10 cellular contexts compared by ENCODE assay signal in genomic region chr11:35303596-35304392, GRCh38.
DNase-seq lines count a peak whose midpoint lies in the region; ATAC-seq and TF ChIP-seq lines count a peak whose summit lies in the region.
"Had no signal": no experiment of that assay in that cellular context is flagged by ENCODE, and none has a peak within 500 bp of the region (broad histone marks: within the 10 kb centered on the region; RNA-seq: fewer than 3 reads in every experiment).

No MANE protein-coding gene starts in this region.

- H3K4me3 Mint-ChIP-seq in GM23338, result no peak overlapping the region
- H3K4me3 Mint-ChIP-seq: CD8-positive, alpha-beta memory T cell had no signal

- CTCF ChIA-PET in AG04450 (lab: Charles Lee), result interaction anchor here (0.6 to 2.9 kb wide), 4 partner anchors 11 to 269 kb away, joined by 3 to 14 read pairs (median 8); no protein-coding TSS in a partner anchor

- POLR2A ChIA-PET in AG04450 (lab: Yijun Ruan, JAX), result interaction anchor here (1.0 kb wide), 1 partner anchor 34 kb away, joined by 3 read pairs; no protein-coding TSS in a partner anchor

- no peaks in the 10 kb centered on the region for H3F3A ChIP-seq in GM23338 (replicated peaks; ENCODE audit: low read depth)

- H3K4me3 ChIP-seq in AG04450 (ENCODE audit: low read depth, low read length), result no peak overlapping the region
- H3K4me3 ChIP-seq in NB4 (ENCODE audit: low read depth, low read length), result no peak overlapping the region
- H3K4me3 ChIP-seq in mucosa of rectum (ENCODE audit: low read length in 2 of 2), result no peak overlapping the region
- H3K4me3 ChIP-seq in GM23338, result no peak overlapping the region

- H3K79me2 ChIP-seq in GM23338 (replicated peaks; ENCODE audit: insufficient read depth), result no peaks in the 10 kb centered on the region

- no peaks in the 10 kb centered on the region for H3K9me3 Mint-ChIP-seq in GM23338
- H3K9me3 Mint-ChIP-seq: CD8-positive, alpha-beta memory T cell had no signal

- H3K27me3 ChIP-seq in AG04450 (ENCODE audit: control insufficient read depth, insufficient read depth, low read length) (no peaks in the 10 kb centered on the region), mucosa of rectum (ENCODE audit: control insufficient read depth in 2 of 2, insufficient read depth in 2 of 2, low read length in 2 of 2) (no peaks in the 10 kb centered on the region), GM23338 (ENCODE audit: insufficient read depth) (no peaks in the 10 kb centered on the region)

- TF ChIP-seq POLR2A in NB4 (IDR thresholded peaks at IDR 0.05; ENCODE audit: extremely low read depth, insufficient read length), result no peak

- DNase-seq in AG04450 (ENCODE audit: low read depth, low spot score) (no peak), NB4 (ENCODE audit: low read depth) (peak; percentile 10), epithelial cell of prostate (ENCODE audit: low read depth, low spot score) (no peak), islet precursor cell (no peak), NCI-H1417 (lab: John Stamatoyannopoulos, UW) (no peak), GM23338 (ENCODE audit: low spot score) (no peak)
- no peak for DNase-seq in stimulated activated naive CD4-positive, alpha-beta T cell (lab: John Stamatoyannopoulos, UW)
- DNase-seq: CD8-positive, alpha-beta memory T cell; SK-N-SH had no signal

- no peaks in the 10 kb centered on the region; the same call in 1 of the 2 replicates for H4K20me1 ChIP-seq in GM23338 (replicated peaks; ENCODE audit: insufficient read depth)

- no peaks in the 10 kb centered on the region for H3K36me3 Mint-ChIP-seq in GM23338 (ENCODE audit: low read depth)

- H3K4me2 ChIP-seq in GM23338, result no peak overlapping the region
- H3K4me2 ChIP-seq: SK-N-SH had no signal

- TF ChIP-seq CTCF in AG04450 (IDR thresholded peaks at IDR 0.05; ENCODE audit: low read depth, low read length) (no peak), NB4 (IDR thresholded peaks at IDR 0.05; ENCODE audit: low read depth, low read length) (no peak), GM23338 (conservative IDR thresholded peaks at IDR 0.05; ENCODE audit: low read depth in 2 of 2) (no peak)

- no peaks in the 10 kb centered on the region for H3K9me2 ChIP-seq in GM23338 (ENCODE audit: insufficient read depth)
- H3K9me2 ChIP-seq: SK-N-SH had no signal

- H3K36me3 ChIP-seq in mucosa of rectum (ENCODE audit: control insufficient read depth in 2 of 2, insufficient read depth in 2 of 2, low read length in 2 of 2) (no peaks in the 10 kb centered on the region), GM23338 (ENCODE audit: insufficient read depth) (no peaks in the 10 kb centered on the region)

- no peaks in the 10 kb centered on the region for H3K9me3 ChIP-seq in AG04450 (ENCODE audit: control insufficient read depth, insufficient read depth, low read length)
- H3K9me3 ChIP-seq in mucosa of rectum (ENCODE audit: control insufficient read depth in 2 of 2, low read length in 2 of 2), result no peaks in the 10 kb centered on the region
- H3K9me3 ChIP-seq: SK-N-SH had no signal

- H2AFZ ChIP-seq in GM23338, result no peak overlapping the region

- peaks cover 3% of the 10 kb centered on the region for H3K27me3 Mint-ChIP-seq in GM23338 (ENCODE audit: insufficient read depth, low read depth, poor library complexity)

- H3K4me1 ChIP-seq in mucosa of rectum (ENCODE audit: control insufficient read depth in 2 of 2, insufficient read depth in 2 of 2, low read length in 2 of 2) (peaks cover 0 to 5% of the 10 kb centered on the region in 2 donors), GM23338 (ENCODE audit: insufficient read depth) (no peaks in the 10 kb centered on the region)

- no peak for ATAC-seq in GM23338

- no peak overlapping the region for H3K9ac ChIP-seq in mucosa of rectum (ENCODE audit: low read depth in 1 of 2, low read length in 2 of 2)
- H3K9ac ChIP-seq: SK-N-SH had no signal

- no peak overlapping the region for H3K27ac Mint-ChIP-seq in GM23338

- peak overlapping the region; percentile 69 for H3K27ac ChIP-seq in AG04450 (ENCODE audit: low read depth, low read length)
- H3K27ac ChIP-seq in epithelial cell of prostate, result peak overlapping the region; percentile 15
- peak overlapping the region; percentile 34 to 54 for H3K27ac ChIP-seq in mucosa of rectum (ENCODE audit: low read depth in 2 of 2, low read length in 2 of 2)
- H3K27ac ChIP-seq in GM23338 (ENCODE audit: low read depth), result no peak overlapping the region

- peaks cover 3% of the 10 kb centered on the region; the same call in 2 of the 3 replicates for H3K4me1 Mint-ChIP-seq in GM23338

TF ChIP-seq in GM23338, 12 proteins besides CTCF, POLR2A, EP300 and RAD21 (continues in another document):
- TF ChIP-seq NANOG (IDR thresholded peaks at IDR 0.05; ENCODE audit: borderline replicate concordance) (no peak), ZNF331 (CRISPR knock-in tag; IDR thresholded peaks at IDR 0.05; ENCODE audit: low read depth) (no peak), POLR2AphosphoS5 (IDR thresholded peaks at IDR 0.05; ENCODE audit: low read depth) (no peak), JUNB (IDR thresholded peaks at IDR 0.05; ENCODE audit: unreplicated experiment) (no peak), EZH2 (IDR thresholded peaks at IDR 0.05; ENCODE audit: low read depth, unreplicated experiment) (no peak), EZH2phosphoT487 (IDR thresholded peaks at IDR 0.05; ENCODE audit: unreplicated experiment) (no peak), ZNF114 (CRISPR knock-in tag; IDR thresholded peaks at IDR 0.05) (no peak)
- TF ChIP-seq, protein P1, sequence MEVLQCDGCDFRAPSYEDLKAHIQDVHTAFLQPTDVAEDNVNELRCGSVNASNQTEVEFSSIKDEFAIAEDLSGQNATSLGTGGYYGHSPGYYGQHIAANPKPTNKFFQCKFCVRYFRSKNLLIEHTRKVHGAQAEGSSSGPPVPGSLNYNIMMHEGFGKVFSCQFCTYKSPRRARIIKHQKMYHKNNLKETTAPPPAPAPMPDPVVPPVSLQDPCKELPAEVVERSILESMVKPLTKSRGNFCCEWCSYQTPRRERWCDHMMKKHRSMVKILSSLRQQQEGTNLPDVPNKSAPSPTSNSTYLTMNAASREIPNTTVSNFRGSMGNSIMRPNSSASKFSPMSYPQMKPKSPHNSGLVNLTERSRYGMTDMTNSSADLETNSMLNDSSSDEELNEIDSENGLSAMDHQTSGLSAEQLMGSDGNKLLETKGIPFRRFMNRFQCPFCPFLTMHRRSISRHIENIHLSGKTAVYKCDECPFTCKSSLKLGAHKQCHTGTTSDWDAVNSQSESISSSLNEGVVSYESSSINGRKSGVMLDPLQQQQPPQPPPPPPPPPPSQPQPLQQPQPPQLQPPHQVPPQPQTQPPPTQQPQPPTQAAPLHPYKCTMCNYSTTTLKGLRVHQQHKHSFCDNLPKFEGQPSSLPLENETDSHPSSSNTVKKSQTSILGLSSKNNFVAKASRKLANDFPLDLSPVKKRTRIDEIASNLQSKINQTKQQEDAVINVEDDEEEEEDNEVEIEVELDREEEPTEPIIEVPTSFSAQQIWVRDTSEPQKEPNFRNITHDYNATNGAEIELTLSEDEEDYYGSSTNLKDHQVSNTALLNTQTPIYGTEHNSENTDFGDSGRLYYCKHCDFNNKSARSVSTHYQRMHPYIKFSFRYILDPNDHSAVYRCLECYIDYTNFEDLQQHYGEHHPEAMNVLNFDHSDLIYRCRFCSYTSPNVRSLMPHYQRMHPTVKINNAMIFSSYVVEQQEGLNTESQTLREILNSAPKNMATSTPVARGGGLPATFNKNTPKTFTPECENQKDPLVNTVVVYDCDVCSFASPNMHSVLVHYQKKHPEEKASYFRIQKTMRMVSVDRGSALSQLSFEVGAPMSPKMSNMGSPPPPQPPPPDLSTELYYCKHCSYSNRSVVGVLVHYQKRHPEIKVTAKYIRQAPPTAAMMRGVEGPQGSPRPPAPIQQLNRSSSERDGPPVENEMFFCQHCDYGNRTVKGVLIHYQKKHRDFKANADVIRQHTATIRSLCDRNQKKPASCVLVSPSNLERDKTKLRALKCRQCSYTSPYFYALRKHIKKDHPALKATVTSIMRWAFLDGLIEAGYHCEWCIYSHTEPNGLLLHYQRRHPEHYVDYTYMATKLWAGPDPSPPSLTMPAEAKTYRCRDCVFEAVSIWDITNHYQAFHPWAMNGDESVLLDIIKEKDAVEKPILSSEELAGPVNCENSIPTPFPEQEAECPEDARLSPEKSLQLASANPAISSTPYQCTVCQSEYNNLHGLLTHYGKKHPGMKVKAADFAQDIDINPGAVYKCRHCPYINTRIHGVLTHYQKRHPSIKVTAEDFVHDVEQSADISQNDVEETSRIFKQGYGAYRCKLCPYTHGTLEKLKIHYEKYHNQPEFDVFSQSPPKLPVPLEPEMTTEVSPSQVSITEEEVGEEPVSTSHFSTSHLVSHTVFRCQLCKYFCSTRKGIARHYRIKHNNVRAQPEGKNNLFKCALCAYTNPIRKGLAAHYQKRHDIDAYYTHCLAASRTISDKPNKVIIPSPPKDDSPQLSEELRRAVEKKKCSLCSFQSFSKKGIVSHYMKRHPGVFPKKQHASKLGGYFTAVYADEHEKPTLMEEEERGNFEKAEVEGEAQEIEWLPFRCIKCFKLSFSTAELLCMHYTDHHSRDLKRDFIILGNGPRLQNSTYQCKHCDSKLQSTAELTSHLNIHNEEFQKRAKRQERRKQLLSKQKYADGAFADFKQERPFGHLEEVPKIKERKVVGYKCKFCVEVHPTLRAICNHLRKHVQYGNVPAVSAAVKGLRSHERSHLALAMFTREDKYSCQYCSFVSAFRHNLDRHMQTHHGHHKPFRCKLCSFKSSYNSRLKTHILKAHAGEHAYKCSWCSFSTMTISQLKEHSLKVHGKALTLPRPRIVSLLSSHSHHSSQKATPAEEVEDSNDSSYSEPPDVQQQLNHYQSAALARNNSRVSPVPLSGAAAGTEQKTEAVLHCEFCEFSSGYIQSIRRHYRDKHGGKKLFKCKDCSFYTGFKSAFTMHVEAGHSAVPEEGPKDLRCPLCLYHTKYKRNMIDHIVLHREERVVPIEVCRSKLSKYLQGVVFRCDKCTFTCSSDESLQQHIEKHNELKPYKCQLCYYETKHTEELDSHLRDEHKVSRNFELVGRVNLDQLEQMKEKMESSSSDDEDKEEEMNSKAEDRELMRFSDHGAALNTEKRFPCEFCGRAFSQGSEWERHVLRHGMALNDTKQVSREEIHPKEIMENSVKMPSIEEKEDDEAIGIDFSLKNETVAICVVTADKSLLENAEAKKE (CRISPR knock-in tag; IDR thresholded peaks at IDR 0.05), result no peak
- TF ChIP-seq, protein P2, sequence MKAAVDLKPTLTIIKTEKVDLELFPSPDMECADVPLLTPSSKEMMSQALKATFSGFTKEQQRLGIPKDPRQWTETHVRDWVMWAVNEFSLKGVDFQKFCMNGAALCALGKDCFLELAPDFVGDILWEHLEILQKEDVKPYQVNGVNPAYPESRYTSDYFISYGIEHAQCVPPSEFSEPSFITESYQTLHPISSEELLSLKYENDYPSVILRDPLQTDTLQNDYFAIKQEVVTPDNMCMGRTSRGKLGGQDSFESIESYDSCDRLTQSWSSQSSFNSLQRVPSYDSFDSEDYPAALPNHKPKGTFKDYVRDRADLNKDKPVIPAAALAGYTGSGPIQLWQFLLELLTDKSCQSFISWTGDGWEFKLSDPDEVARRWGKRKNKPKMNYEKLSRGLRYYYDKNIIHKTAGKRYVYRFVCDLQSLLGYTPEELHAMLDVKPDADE (IDR thresholded peaks at IDR 0.05), result no peak
